ENCODE assay signal across 11 cellular contexts in genomic region chr10:70283445-70284399, GRCh38. TPM values are rescaled to one million over a fixed set of nuclear protein-coding genes. Genes with fewer than 3 reads are reported as not detected.
DNase-seq lines count a peak whose midpoint lies in the region; TF ChIP-seq lines count a peak whose summit lies in the region.
"Had no signal": no experiment of that assay in that cellular context is flagged by ENCODE, and none has a peak within 500 bp of the region (broad histone marks: within the 10 kb centered on the region; RNA-seq: fewer than 3 reads in every experiment).

A gene with protein sequence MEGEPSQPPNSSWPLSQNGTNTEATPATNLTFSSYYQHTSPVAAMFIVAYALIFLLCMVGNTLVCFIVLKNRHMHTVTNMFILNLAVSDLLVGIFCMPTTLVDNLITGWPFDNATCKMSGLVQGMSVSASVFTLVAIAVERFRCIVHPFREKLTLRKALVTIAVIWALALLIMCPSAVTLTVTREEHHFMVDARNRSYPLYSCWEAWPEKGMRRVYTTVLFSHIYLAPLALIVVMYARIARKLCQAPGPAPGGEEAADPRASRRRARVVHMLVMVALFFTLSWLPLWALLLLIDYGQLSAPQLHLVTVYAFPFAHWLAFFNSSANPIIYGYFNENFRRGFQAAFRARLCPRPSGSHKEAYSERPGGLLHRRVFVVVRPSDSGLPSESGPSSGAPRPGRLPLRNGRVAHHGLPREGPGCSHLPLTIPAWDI (minus strand): TSS chr10:70284004. CDS start chr10:70283676, 328 bp downstream.

- H3K18ac ChIP-seq in neuronal stem cell (ENCODE audit: low read length) = peak within 1 kb of the TSS; percentile 89

- H3K79me1 ChIP-seq in neuronal stem cell (ENCODE audit: low read depth, low read length) = no peaks in the 10 kb centered on the region

- H3K27me3 ChIP-seq in cardiac muscle cell (peaks cover 86% of the 10 kb centered on the region), neuronal stem cell (ENCODE audit: control insufficient read depth in 3 of 3, insufficient read depth in 3 of 3, low read depth in 1 of 3, low read length in 3 of 3) (peaks cover 2 to 74% (median 23%) of the 10 kb centered on the region in 3 experiments)

- H3K4me1 Mint-ChIP-seq in Calu3 (ENCODE audit: low read depth, unreplicated experiment) = peaks cover 8% of the 10 kb centered on the region

- peak within 1 kb of the TSS; percentile 92 for H3K14ac ChIP-seq in neuronal stem cell (ENCODE audit: low read length)

- H3K27ac ChIP-seq in cardiac muscle cell (no peak within 1 kb of the TSS), neuronal stem cell (replicated peaks; ENCODE audit: low read length) (no peak within 1 kb of the TSS)

- no peaks in the 10 kb centered on the region for H3K9me3 ChIP-seq in cardiac muscle cell (ENCODE audit: low read depth)
- peaks cover 2 to 3% of the 10 kb centered on the region in 2 donors for H3K9me3 ChIP-seq in neuronal stem cell (replicated peaks in 1 of 2; ENCODE audit: control insufficient read depth in 2 of 2, insufficient read depth in 1 of 2, low read depth in 1 of 2, low read length in 2 of 2)

- H3K9ac ChIP-seq in neuronal stem cell (ENCODE audit: low read depth, low read length, poor library complexity) = peak within 1 kb of the TSS; percentile 86

- no peaks in the 10 kb centered on the region for H3K4me1 ChIP-seq in cardiac muscle cell (ENCODE audit: low read depth)
- H3K4me1 ChIP-seq in neuronal stem cell (ENCODE audit: control insufficient read depth in 2 of 2, insufficient read depth in 1 of 2, low read depth in 1 of 2, low read length in 2 of 2) = peaks cover 2 to 4% of the 10 kb centered on the region in 2 donors

- H3K23ac ChIP-seq in neuronal stem cell (ENCODE audit: low read depth, low read length, poor library complexity) = peak within 1 kb of the TSS; percentile 70

- H2AFZ ChIP-seq in neuronal stem cell (ENCODE audit: low read length) = peak within 1 kb of the TSS; percentile 79

- DNase-seq in Calu3 (peak; percentile 17), NCI-H69 (lab: John Stamatoyannopoulos, UW) (peak; percentile 74), cardiac muscle cell (ENCODE audit: low read depth in 1 of 2, low spot score in 1 of 2) (peak in 1 of 2 donors; percentile 32), neuronal stem cell (ENCODE audit: low spot score) (peak; percentile 31), NCI-H187 treated with DMSO at 0.1 percent for 48 hours (lab: John Stamatoyannopoulos, UW) (no peak), NCI-H774 (lab: John Stamatoyannopoulos, UW) (no peak), NCI-H345 (lab: John Stamatoyannopoulos, UW) (no peak)
- DNase-seq in activated CD4-positive, alpha-beta T cell treated with anti-CD3 and anti-CD28 coated beads for 1 hour = no peak
- DNase-seq: foreskin fibroblast, NCI-H510A treated with DMSO at 0.1 percent for 48 hours had no signal

- H3K4me3 Mint-ChIP-seq in Calu3 (ENCODE audit: low read depth, unreplicated experiment) = peak within 1 kb of the TSS; percentile 57

- no peaks in the 10 kb centered on the region for H3K9me3 Mint-ChIP-seq in Calu3 (ENCODE audit: low read depth, unreplicated experiment)

- H3K36me3 ChIP-seq in cardiac muscle cell = no peaks in the 10 kb centered on the region
- no peaks in the 10 kb centered on the region for H3K36me3 ChIP-seq in neuronal stem cell (replicated peaks in 1 of 2; ENCODE audit: control insufficient read depth in 2 of 2, insufficient read depth in 2 of 2, low read length in 2 of 2)

- H3K27ac Mint-ChIP-seq in Calu3 (ENCODE audit: unreplicated experiment) = no peak within 1 kb of the TSS

- no peak within 1 kb of the TSS for H4K8ac ChIP-seq in neuronal stem cell (ENCODE audit: low read depth, low read length)

- no peak within 1 kb of the TSS for H2AK5ac ChIP-seq in neuronal stem cell (ENCODE audit: low read depth, low read length)

- H3K27me3 Mint-ChIP-seq in Calu3 (ENCODE audit: unreplicated experiment) = peaks cover 55% of the 10 kb centered on the region

- H3K4me3 ChIP-seq in cardiac muscle cell (peak within 1 kb of the TSS; percentile 11), neuronal stem cell (ENCODE audit: low read length in 2 of 2) (peak within 1 kb of the TSS in 1 of 2 donors; percentile 78)

- H3K4me2 ChIP-seq in neuronal stem cell (ENCODE audit: insufficient read depth, low read length, poor library complexity, severe bottlenecking) = peak within 1 kb of the TSS; percentile 74

- peak within 1 kb of the TSS; percentile 60 for H2BK15ac ChIP-seq in neuronal stem cell (ENCODE audit: low read length)

- intact Hi-C loops in Calu3 (cut with micrococcal nuclease; ENCODE audit: unreplicated experiment) = no loop called here

- no peak within 1 kb of the TSS for H2BK120ac ChIP-seq in neuronal stem cell (ENCODE audit: low read depth, low read length)

- H2BK12ac ChIP-seq in neuronal stem cell (ENCODE audit: low read length) = no peak within 1 kb of the TSS

- H4K91ac ChIP-seq in neuronal stem cell (ENCODE audit: low read depth, low read length, poor library complexity) = no peak within 1 kb of the TSS

- no peak within 1 kb of the TSS for H3K4ac ChIP-seq in neuronal stem cell (ENCODE audit: low read length)

- WGBS in neuronal stem cell (ENCODE audit: extremely low coverage in 2 of 2, insufficient read length in 2 of 2, insufficient replicate concordance in 1 of 2), 2 donors = no CpG with 5 or more reads among the region's 63 CpGs

- no peak within 1 kb of the TSS for H2BK5ac ChIP-seq in neuronal stem cell (ENCODE audit: low read length)

- TF ChIP-seq CTCF in Calu3 (IDR thresholded peaks at IDR 0.05; ENCODE audit: unreplicated experiment) (no peak), cardiac muscle cell (IDR thresholded peaks at IDR 0.05; ENCODE audit: low read depth, low read length) (no peak)

- CTCF ChIA-PET in Calu3 (lab: Charles Lee) = no interaction called here

- H3K36me3 Mint-ChIP-seq in Calu3 (ENCODE audit: insufficient read depth, unreplicated experiment) = no peaks in the 10 kb centered on the region

- no TSS peak for BruUV-seq in Calu3 (replicated peaks; lab: Mats Ljungman, UMichigan)

RNA-seq across cellular contexts. Expression of the gene that starts here (rescaled TPM):
- total RNA-seq in Calu3 (2022) (0.20 and 0.24 TPM in 2 replicates), cardiac muscle cell (not detected in 2 replicates)
- 0.06 TPM in 1 of 2 replicates, not detected in the other for polyA plus RNA-seq in cardiac muscle cell
- 0.06 TPM for polyA plus RNA-seq in neuronal stem cell (2013, experiment 1 of 2)
- polyA plus RNA-seq in neuronal stem cell (2013, experiment 2 of 2) = 0.06 TPM
- total RNA-seq: Daoy had no signal

Comparison
In these comparisons a context has a peak if more than half of its experiments do, and no peak if none do; other contexts are left out.
1. Peak in DNase-seq in Calu3; RNA of the gene not detected or under 1 TPM.
2. DNase-seq: peak in NCI-H69 (single experiment) and neuronal stem cell (single experiment); none in NCI-H187 treated with DMSO at 0.1 percent for 48 hours (single experiment), NCI-H774 (single experiment), activated CD4-positive, alpha-beta T cell treated with anti-CD3 and anti-CD28 coated beads for 1 hour (single experiment) and NCI-H345 (single experiment).